25 cellular contexts compared by ENCODE assay signal in the genomic region with DNA sequence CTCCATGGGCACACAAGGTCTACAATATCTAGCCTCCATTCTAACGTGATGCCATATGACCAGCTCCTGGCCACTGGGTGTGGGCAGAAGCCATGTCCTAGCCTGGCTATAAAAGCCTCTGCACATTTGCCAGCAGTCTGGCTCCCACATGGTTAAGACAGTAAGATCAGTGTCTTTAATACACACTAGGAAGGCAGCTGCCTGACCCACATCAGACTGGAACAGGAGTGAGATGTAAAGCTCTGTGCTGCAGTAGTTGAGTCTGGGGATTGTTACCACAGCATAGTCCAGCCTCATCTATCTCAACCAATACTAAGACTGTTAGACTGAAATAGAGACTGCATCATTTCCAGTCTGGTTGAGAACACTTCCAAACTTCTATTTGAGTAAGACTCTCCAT.
"Had no signal": no experiment of that assay in that cellular context is flagged by ENCODE, and none has a peak within 500 bp of the region (broad histone marks: within the 10 kb centered on the region; RNA-seq: fewer than 3 reads in every experiment).

No MANE protein-coding gene starts in this region.

- H3K4me3 ChIP-seq: K562 had no signal

- H3K36me3 ChIP-seq: brain microvascular endothelial cell had no signal

- FAIRE-seq: K562, RCC 7860, TTC549 had no signal

- H3K27me3 ChIP-seq: brain microvascular endothelial cell had no signal

- DNase-seq: activated B cell treated with CpG ODN at 0.5 μM for 24 hours; activated CD4-positive, alpha-beta T cell treated with anti-CD3 and anti-CD28 coated beads for 1 hour; activated CD4-positive, alpha-beta T cell treated with anti-CD3 and anti-CD28 coated beads, Interleukin-2, amount 10 ng/mL, durations not matched to agents 24 days and 14 days; activated CD4-positive, alpha-beta T cell treated with anti-CD3 and anti-CD28 coated beads, Interleukin-2, amount 50 U/mL, for 48 hours; activated gamma-delta T cell; activated naive CD4-positive, alpha-beta T cell treated with anti-CD3 and anti-CD28 coated beads for 36 hours; activated T-cell treated with anti-CD3 and anti-CD28 coated beads for 4 hours; activated T-cell treated with anti-CD3 and anti-CD28 coated beads, Interleukin-2, amount 50 U/mL, for 48 hours; amygdala; brain microvascular endothelial cell; Kasumi-1; NCI-H1048; NCI-H1930; NCI-H2107; NCI-H345; NCI-H510A; NCI-H526 treated with DMSO at 0.1 percent for 48 hours; NCI-H82; OCI-M1; SHP77 treated with DMSO at 0.1 percent for 48 hours; T-helper 17 cell; T-helper 9 cell had no signal

- H3K27ac ChIP-seq: brain microvascular endothelial cell had no signal
